Comparison of ENCODE assay signal across 1 cellular context in the genomic region with DNA sequence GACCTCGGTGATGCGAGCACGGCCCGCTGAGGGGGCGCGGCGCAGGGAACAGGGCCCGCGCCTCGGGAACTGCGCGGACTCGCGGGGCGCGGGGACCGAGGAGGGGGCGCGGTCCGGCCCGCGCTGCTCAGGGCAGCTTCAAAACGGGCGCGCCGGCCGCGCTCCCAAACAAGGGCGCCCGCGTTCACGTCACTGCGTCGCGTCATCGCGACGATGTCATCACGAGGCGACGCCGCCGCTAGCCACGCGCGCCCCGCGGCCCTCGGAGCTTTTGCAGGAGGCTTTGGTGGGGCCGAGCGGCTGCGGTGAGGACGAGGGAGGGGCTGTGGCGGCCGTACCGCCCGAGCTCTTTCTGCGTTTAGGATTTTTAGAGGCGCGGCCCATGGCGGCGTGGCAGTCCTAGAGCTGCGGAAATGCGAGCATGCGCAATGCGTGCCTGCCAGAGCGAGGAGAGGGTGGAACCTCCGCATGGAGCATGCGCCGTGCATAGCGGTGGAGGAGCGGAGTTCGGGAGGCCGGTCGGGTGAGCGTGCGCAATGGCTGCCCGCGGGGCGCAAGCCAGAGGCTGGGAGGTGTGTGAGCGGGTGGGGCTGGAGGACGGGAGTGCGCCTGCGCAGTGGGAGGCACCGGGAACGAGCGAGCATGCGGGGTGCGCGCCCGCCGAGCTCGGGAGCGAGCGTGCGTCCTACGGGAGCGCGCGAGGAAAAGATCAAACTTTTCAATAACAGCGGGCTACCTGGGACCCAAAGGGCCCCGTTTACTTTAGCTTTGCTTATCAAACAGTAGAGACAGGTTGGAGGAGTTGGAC.
A peak's percentile ranks its signal among the peaks of the same experiment; 100 is the strongest.
TF ChIP-seq lines count a peak whose summit lies in the region.

A gene with protein sequence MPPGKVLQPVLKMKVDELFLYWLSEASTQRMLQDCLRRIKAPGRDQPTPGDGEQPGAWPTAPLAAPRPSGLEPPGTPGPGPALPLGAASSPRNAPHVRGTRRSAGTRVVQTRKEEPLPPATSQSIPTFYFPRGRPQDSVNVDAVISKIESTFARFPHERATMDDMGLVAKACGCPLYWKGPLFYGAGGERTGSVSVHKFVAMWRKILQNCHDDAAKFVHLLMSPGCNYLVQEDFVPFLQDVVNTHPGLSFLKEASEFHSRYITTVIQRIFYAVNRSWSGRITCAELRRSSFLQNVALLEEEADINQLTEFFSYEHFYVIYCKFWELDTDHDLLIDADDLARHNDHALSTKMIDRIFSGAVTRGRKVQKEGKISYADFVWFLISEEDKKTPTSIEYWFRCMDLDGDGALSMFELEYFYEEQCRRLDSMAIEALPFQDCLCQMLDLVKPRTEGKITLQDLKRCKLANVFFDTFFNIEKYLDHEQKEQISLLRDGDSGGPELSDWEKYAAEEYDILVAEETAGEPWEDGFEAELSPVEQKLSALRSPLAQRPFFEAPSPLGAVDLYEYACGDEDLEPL (minus strand): TSS at position 140 of the 808 bp plus-strand sequence. CDS start 216 bp downstream, outside the sequence.

TF ChIP-seq in HepG2, 621 proteins besides CTCF, POLR2A, EP300 and RAD21 (continued from another document and continues in another):
- TF ChIP-seq, protein P1, sequence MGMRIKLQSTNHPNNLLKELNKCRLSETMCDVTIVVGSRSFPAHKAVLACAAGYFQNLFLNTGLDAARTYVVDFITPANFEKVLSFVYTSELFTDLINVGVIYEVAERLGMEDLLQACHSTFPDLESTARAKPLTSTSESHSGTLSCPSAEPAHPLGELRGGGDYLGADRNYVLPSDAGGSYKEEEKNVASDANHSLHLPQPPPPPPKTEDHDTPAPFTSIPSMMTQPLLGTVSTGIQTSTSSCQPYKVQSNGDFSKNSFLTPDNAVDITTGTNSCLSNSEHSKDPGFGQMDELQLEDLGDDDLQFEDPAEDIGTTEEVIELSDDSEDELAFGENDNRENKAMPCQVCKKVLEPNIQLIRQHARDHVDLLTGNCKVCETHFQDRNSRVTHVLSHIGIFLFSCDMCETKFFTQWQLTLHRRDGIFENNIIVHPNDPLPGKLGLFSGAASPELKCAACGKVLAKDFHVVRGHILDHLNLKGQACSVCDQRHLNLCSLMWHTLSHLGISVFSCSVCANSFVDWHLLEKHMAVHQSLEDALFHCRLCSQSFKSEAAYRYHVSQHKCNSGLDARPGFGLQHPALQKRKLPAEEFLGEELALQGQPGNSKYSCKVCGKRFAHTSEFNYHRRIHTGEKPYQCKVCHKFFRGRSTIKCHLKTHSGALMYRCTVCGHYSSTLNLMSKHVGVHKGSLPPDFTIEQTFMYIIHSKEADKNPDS (CRISPR knock-in tag; IDR thresholded peaks at IDR 0.05) = no peak
- TF ChIP-seq, protein P2, sequence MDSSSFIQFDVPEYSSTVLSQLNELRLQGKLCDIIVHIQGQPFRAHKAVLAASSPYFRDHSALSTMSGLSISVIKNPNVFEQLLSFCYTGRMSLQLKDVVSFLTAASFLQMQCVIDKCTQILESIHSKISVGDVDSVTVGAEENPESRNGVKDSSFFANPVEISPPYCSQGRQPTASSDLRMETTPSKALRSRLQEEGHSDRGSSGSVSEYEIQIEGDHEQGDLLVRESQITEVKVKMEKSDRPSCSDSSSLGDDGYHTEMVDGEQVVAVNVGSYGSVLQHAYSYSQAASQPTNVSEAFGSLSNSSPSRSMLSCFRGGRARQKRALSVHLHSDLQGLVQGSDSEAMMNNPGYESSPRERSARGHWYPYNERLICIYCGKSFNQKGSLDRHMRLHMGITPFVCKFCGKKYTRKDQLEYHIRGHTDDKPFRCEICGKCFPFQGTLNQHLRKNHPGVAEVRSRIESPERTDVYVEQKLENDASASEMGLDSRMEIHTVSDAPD (CRISPR knock-in tag; IDR thresholded peaks at IDR 0.05) = no peak
- TF ChIP-seq MED1 (CRISPR knock-in tag; IDR thresholded peaks at IDR 0.05) = peak; percentile 70
- TF ChIP-seq ZSCAN30 (CRISPR knock-in tag; IDR thresholded peaks at IDR 0.05) = no peak
- TF ChIP-seq, protein P3, sequence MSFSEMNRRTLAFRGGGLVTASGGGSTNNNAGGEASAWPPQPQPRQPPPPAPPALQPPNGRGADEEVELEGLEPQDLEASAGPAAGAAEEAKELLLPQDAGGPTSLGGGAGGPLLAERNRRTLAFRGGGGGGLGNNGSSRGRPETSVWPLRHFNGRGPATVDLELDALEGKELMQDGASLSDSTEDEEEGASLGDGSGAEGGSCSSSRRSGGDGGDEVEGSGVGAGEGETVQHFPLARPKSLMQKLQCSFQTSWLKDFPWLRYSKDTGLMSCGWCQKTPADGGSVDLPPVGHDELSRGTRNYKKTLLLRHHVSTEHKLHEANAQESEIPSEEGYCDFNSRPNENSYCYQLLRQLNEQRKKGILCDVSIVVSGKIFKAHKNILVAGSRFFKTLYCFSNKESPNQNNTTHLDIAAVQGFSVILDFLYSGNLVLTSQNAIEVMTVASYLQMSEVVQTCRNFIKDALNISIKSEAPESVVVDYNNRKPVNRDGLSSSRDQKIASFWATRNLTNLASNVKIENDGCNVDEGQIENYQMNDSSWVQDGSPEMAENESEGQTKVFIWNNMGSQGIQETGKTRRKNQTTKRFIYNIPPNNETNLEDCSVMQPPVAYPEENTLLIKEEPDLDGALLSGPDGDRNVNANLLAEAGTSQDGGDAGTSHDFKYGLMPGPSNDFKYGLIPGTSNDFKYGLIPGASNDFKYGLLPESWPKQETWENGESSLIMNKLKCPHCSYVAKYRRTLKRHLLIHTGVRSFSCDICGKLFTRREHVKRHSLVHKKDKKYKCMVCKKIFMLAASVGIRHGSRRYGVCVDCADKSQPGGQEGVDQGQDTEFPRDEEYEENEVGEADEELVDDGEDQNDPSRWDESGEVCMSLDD (CRISPR knock-in tag; IDR thresholded peaks at IDR 0.05; ENCODE audit: borderline replicate concordance) = peak; percentile 49; the same call in 1 of the 2 replicates
- no peak for TF ChIP-seq ZBTB8A (CRISPR knock-in tag; IDR thresholded peaks at IDR 0.05; ENCODE audit: borderline replicate concordance, low read depth)
- TF ChIP-seq RNF2 (conservative IDR thresholded peaks at IDR 0.05; ENCODE audit: low read depth) = peak; percentile 75
- no peak for TF ChIP-seq GTF3A (CRISPR knock-in tag; conservative IDR thresholded peaks at IDR 0.05)
- TF ChIP-seq FOXA3 (CRISPR knock-in tag; IDR thresholded peaks at IDR 0.05) = peak; percentile 71; the same call in 1 of the 2 replicates
- no peak for TF ChIP-seq TCF7 (IDR thresholded peaks at IDR 0.05; ENCODE audit: low read depth)
- TF ChIP-seq ZNF724P (CRISPR knock-in tag; IDR thresholded peaks at IDR 0.05; ENCODE audit: borderline replicate concordance) = peak; percentile 22; the same call in 1 of the 2 replicates
- TF ChIP-seq ZNF766 (CRISPR knock-in tag; IDR thresholded peaks at IDR 0.05; ENCODE audit: borderline replicate concordance) = peak; percentile 95
- peak; percentile 98 for TF ChIP-seq ASH2L (IDR thresholded peaks at IDR 0.05; ENCODE audit: insufficient read length, low read depth, low read length)
- peak; percentile 100 for TF ChIP-seq RBFOX2 (IDR thresholded peaks at IDR 0.05; ENCODE audit: low read depth, low read length)
- TF ChIP-seq, protein P4, sequence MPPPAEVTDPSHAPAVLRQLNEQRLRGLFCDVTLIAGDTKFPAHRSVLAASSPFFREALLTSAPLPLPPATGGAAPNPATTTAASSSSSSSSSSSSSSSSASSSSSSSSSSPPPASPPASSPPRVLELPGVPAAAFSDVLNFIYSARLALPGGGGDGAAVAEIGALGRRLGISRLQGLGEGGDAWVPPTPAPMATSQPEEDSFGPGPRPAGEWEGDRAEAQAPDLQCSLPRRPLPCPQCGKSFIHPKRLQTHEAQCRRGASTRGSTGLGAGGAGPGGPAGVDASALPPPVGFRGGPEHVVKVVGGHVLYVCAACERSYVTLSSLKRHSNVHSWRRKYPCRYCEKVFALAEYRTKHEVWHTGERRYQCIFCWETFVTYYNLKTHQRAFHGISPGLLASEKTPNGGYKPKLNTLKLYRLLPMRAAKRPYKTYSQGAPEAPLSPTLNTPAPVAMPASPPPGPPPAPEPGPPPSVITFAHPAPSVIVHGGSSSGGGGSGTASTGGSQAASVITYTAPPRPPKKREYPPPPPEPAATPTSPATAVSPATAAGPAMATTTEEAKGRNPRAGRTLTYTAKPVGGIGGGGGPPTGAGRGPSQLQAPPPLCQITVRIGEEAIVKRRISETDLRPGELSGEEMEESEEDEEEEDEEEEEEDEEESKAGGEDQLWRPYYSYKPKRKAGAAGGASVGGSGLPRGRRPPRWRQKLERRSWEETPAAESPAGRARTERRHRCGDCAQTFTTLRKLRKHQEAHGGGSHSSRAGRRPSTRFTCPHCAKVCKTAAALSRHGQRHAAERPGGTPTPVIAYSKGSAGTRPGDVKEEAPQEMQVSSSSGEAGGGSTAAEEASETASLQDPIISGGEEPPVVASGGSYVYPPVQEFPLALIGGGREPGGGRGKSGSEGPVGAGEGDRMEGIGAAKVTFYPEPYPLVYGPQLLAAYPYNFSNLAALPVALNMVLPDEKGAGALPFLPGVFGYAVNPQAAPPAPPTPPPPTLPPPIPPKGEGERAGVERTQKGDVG (CRISPR knock-in tag; IDR thresholded peaks at IDR 0.05; ENCODE audit: borderline replicate concordance) = 0 out of 2 replicates have a peak, but pooled peaks have one; percentile 63
- no peak for TF ChIP-seq ZNF790 (CRISPR knock-in tag; IDR thresholded peaks at IDR 0.05; ENCODE audit: borderline replicate concordance)
- TF ChIP-seq ATF7 (IDR thresholded peaks at IDR 0.05) = 0 out of 2 replicates have a peak, but pooled peaks have one; percentile 49
- TF ChIP-seq ATF7 (CRISPR knock-in tag; IDR thresholded peaks at IDR 0.05) = peak; percentile 77
- TF ChIP-seq, protein P5, sequence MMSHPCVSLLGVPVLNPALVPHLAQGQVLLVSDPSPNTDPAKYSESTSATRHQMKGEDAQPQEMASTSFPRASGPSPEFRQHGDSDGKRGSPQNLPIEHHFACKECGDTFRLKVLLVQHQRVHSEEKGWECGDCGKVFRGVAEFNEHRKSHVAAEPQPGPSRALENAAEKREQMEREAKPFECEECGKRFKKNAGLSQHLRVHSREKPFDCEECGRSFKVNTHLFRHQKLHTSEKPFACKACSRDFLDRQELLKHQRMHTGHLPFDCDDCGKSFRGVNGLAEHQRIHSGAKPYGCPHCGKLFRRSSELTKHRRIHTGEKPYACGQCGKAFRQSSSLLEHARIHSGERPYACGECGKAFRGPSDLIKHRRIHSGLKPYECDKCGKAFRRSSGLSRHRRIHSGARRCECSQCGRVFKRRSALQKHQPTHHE (CRISPR knock-in tag; IDR thresholded peaks at IDR 0.05; ENCODE audit: borderline replicate concordance) = no peak
- TF ChIP-seq, protein P6, sequence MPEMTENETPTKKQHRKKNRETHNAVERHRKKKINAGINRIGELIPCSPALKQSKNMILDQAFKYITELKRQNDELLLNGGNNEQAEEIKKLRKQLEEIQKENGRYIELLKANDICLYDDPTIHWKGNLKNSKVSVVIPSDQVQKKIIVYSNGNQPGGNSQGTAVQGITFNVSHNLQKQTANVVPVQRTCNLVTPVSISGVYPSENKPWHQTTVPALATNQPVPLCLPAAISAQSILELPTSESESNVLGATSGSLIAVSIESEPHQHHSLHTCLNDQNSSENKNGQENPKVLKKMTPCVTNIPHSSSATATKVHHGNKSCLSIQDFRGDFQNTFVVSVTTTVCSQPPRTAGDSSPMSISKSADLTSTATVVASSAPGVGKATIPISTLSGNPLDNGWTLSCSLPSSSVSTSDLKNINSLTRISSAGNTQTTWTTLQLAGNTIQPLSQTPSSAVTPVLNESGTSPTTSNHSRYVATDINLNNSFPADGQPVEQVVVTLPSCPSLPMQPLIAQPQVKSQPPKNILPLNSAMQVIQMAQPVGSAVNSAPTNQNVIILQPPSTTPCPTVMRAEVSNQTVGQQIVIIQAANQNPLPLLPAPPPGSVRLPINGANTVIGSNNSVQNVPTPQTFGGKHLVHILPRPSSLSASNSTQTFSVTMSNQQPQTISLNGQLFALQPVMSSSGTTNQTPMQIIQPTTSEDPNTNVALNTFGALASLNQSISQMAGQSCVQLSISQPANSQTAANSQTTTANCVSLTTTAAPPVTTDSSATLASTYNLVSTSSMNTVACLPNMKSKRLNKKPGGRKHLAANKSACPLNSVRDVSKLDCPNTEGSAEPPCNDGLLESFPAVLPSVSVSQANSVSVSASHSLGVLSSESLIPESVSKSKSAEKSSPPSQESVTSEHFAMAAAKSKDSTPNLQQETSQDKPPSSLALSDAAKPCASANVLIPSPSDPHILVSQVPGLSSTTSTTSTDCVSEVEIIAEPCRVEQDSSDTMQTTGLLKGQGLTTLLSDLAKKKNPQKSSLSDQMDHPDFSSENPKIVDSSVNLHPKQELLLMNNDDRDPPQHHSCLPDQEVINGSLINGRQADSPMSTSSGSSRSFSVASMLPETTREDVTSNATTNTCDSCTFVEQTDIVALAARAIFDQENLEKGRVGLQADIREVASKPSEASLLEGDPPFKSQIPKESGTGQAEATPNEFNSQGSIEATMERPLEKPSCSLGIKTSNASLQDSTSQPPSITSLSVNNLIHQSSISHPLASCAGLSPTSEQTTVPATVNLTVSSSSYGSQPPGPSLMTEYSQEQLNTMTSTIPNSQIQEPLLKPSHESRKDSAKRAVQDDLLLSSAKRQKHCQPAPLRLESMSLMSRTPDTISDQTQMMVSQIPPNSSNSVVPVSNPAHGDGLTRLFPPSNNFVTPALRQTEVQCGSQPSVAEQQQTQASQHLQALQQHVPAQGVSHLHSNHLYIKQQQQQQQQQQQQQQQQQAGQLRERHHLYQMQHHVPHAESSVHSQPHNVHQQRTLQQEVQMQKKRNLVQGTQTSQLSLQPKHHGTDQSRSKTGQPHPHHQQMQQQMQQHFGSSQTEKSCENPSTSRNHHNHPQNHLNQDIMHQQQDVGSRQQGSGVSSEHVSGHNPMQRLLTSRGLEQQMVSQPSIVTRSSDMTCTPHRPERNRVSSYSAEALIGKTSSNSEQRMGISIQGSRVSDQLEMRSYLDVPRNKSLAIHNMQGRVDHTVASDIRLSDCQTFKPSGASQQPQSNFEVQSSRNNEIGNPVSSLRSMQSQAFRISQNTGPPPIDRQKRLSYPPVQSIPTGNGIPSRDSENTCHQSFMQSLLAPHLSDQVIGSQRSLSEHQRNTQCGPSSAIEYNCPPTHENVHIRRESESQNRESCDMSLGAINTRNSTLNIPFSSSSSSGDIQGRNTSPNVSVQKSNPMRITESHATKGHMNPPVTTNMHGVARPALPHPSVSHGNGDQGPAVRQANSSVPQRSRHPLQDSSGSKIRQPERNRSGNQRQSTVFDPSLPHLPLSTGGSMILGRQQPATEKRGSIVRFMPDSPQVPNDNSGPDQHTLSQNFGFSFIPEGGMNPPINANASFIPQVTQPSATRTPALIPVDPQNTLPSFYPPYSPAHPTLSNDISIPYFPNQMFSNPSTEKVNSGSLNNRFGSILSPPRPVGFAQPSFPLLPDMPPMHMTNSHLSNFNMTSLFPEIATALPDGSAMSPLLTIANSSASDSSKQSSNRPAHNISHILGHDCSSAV (CRISPR knock-in tag; IDR thresholded peaks at IDR 0.05; ENCODE audit: borderline replicate concordance) = no peak
- TF ChIP-seq, protein P7, sequence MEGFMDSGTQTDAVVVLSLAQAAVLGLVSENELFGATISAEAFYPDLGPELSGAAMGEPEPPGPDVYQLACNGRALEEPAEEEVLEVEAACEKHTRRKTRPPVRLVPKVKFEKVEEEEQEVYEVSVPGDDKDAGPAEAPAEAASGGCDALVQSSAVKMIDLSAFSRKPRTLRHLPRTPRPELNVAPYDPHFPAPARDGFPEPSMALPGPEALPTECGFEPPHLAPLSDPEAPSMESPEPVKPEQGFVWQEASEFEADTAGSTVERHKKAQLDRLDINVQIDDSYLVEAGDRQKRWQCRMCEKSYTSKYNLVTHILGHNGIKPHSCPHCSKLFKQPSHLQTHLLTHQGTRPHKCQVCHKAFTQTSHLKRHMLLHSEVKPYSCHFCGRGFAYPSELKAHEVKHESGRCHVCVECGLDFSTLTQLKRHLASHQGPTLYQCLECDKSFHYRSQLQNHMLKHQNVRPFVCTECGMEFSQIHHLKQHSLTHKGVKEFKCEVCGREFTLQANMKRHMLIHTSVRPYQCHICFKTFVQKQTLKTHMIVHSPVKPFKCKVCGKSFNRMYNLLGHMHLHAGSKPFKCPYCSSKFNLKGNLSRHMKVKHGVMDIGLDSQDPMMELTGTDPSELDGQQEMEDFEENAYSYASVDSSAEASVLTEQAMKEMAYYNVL (CRISPR knock-in tag; IDR thresholded peaks at IDR 0.05; ENCODE audit: borderline replicate concordance) = peak; percentile 64; the same call in 1 of the 2 replicates
- TF ChIP-seq ZSCAN20 (CRISPR knock-in tag; IDR thresholded peaks at IDR 0.05; ENCODE audit: borderline replicate concordance) = no peak
- TF ChIP-seq ZNF841 (CRISPR knock-in tag; IDR thresholded peaks at IDR 0.05; ENCODE audit: borderline replicate concordance) = no peak
- peak; percentile 62 for TF ChIP-seq SRSF1 (optimal IDR thresholded peaks at IDR 0.05; ENCODE audit: low read depth, low read length)
